In genomic region chr9:129384138-129384886, GRCh38 we compare ENCODE assay signal across 8 cellular contexts.
DNase-seq lines count a peak whose midpoint lies in the region; ATAC-seq and TF ChIP-seq lines count a peak whose summit lies in the region.

No MANE protein-coding gene starts in this region.

- no peaks in the 10 kb centered on the region for H3K36me3 ChIP-seq in Karpas-422 (ENCODE audit: insufficient read depth, low read length)

- H3K4me1 ChIP-seq in Karpas-422 (ENCODE audit: low read length) = peaks cover 9% of the 10 kb centered on the region

- ATAC-seq in natural killer cell = no peak
- ATAC-seq in HG02678 (IDR thresholded peaks at IDR 0.05; ENCODE audit: unreplicated experiment) = no peak
- ATAC-seq in GM18868 (IDR thresholded peaks at IDR 0.05; ENCODE audit: unreplicated experiment) = no peak
- ATAC-seq in GM21576 (IDR thresholded peaks at IDR 0.05; ENCODE audit: unreplicated experiment) = no peak

- no peak for TF ChIP-seq CTCF in AG09309 (IDR thresholded peaks at IDR 0.05; ENCODE audit: control insufficient read depth, insufficient read depth, low read depth, low read length, missing control alignments)
- TF ChIP-seq CTCF in coronary artery (IDR thresholded peaks at IDR 0.05) = no peak
- TF ChIP-seq CTCF in natural killer cell (IDR thresholded peaks at IDR 0.05) = no peak

- H4K20me1 ChIP-seq in Karpas-422 (ENCODE audit: insufficient read depth, low read depth, low read length) = no peaks in the 10 kb centered on the region

- H3K9ac ChIP-seq in Karpas-422 (ENCODE audit: low read length) = peak overlapping the region; percentile 61

- peak overlapping the region; percentile 75 for H3K4me3 Mint-ChIP-seq in natural killer cell

- no peaks in the 10 kb centered on the region for H3K9me3 ChIP-seq in Karpas-422 (ENCODE audit: low read length)

- no peaks in the 10 kb centered on the region for H3K9me2 ChIP-seq in Karpas-422 (replicated peaks; ENCODE audit: insufficient read depth, low read length)

- peak overlapping the region; percentile 72 for H3K4me2 ChIP-seq in Karpas-422 (ENCODE audit: low read depth, low read length, poor library complexity, severe bottlenecking)

- no peak for DNase-seq in AG09309 (ENCODE audit: low read depth)
- DNase-seq in Karpas-422 = no peak
- no peak for DNase-seq in coronary artery (ENCODE audit: low spot score)
- DNase-seq in natural killer cell = no peak
- DNase-seq in stimulated activated CD4-positive, alpha-beta T cell treated with anti-CD3 and anti-CD28 coated beads, Interleukin-15, amount 100 ng/mL, for 24 hours = no peak

- no peaks in the 10 kb centered on the region for H3K27me3 Mint-ChIP-seq in natural killer cell (ENCODE audit: low read depth in 2 of 2)

- no peaks in the 10 kb centered on the region for H3K9me3 Mint-ChIP-seq in natural killer cell

- peaks cover 0 to 21% of the 10 kb centered on the region in 2 donors for H3K4me1 Mint-ChIP-seq in natural killer cell

- peak overlapping the region; percentile 54 to 87 for H3K27ac Mint-ChIP-seq in natural killer cell

- H3K27ac ChIP-seq in Karpas-422 (ENCODE audit: low read length) = no peak overlapping the region
- peak overlapping the region; percentile 94 to 96 for H3K27ac ChIP-seq in coronary artery

- no peaks in the 10 kb centered on the region for H3K79me2 ChIP-seq in Karpas-422 (ENCODE audit: low read length)

- intact Hi-C loops in natural killer cell (cut with micrococcal nuclease) = no loop called here

- H3K4me3 ChIP-seq in AG09309 (ENCODE audit: control insufficient read depth, low read depth, low read length) (peak overlapping the region; percentile 23; the same call in 1 of the 2 replicates), Karpas-422 (ENCODE audit: low read length) (peak overlapping the region; percentile 63; the same call in 1 of the 2 replicates), coronary artery (peak overlapping the region; percentile 79)

- H3K27me3 ChIP-seq in Karpas-422 (ENCODE audit: low read length) = no peaks in the 10 kb centered on the region

- peak overlapping the region; percentile 75; the same call in 1 of the 2 replicates for H2AFZ ChIP-seq in Karpas-422 (ENCODE audit: low read length)

- H3K36me3 Mint-ChIP-seq in natural killer cell = no peaks in the 10 kb centered on the region

Comparison
In these comparisons a context has a peak if more than half of its experiments do, and no peak if none do; other contexts are left out.
1. H3K4me3 ChIP-seq: peak in every context shown above with its lines; median percentile 79 in coronary artery; 63 in Karpas-422; 23 in AG09309.